In the genomic region with DNA sequence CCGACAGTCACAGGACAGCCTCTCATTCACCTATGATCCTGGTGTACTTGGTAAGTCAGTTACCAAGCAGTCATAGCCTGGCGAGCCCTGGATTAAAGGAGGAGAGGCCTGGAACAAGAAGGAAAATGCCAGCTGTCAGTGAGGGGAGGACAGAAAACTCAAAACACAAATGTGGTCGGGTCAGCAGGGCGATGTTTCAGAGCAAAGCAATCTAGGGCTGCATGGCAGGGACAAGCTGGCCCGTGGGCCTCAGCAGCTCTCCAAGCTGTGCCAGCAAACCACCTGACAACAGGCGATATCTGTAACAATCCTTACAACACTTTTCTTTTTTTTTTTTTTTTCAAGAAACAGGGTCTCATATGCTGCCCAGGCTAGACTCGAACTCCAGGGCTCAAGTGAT, we compare ENCODE assay signal across 26 cellular contexts. TPM values are rescaled to one million over a fixed set of nuclear protein-coding genes. Genes with fewer than 3 reads are reported as not detected.
"Had no signal": no experiment of that assay in that cellular context is flagged by ENCODE, and none has a peak within 500 bp of the region (broad histone marks: within the 10 kb centered on the region; RNA-seq: fewer than 3 reads in every experiment).

No MANE protein-coding gene starts in this region.

- H3K27ac Mint-ChIP-seq: naive thymus-derived CD4-positive, alpha-beta T cell; stimulated activated naive B cell treated with anti-CD40 and anti-IgM and Interleukin-4, amounts not matched to agents 10 μg/mL and 1 μg/mL and 100 μg/mL, for 72 hours had no signal

- H3K27me3 ChIP-seq: heart left ventricle, neutrophil, ovary had no signal

- H3K27me3 Mint-ChIP-seq: naive thymus-derived CD4-positive, alpha-beta T cell; stimulated activated naive B cell treated with anti-CD40 and anti-IgM and Interleukin-4, amounts not matched to agents 10 μg/mL and 1 μg/mL and 100 μg/mL, for 72 hours; stimulated activated naive CD8-positive, alpha-beta T cell treated with anti-CD3 and anti-CD28 coated beads, Interleukin-15, amount 100 ng/mL, for 72 hours had no signal

- H3K27ac ChIP-seq: coronary artery, heart left ventricle, neutrophil, ovary, thoracic aorta had no signal

- H3K36me3 Mint-ChIP-seq: naive thymus-derived CD4-positive, alpha-beta T cell; stimulated activated naive B cell treated with anti-CD40 and anti-IgM and Interleukin-4, amounts not matched to agents 10 μg/mL and 1 μg/mL and 100 μg/mL, for 72 hours had no signal

- H3K4me3 ChIP-seq: coronary artery, heart left ventricle, lung, ovary, thoracic aorta had no signal

- H3K4me3 Mint-ChIP-seq: naive thymus-derived CD4-positive, alpha-beta T cell; stimulated activated naive B cell treated with anti-CD40 and anti-IgM and Interleukin-4, amounts not matched to agents 10 μg/mL and 1 μg/mL and 100 μg/mL, for 72 hours; stimulated activated naive CD8-positive, alpha-beta T cell treated with anti-CD3 and anti-CD28 coated beads, Interleukin-15, amount 100 ng/mL, for 72 hours had no signal

- H3K36me3 ChIP-seq: heart left ventricle, neutrophil, ovary, thoracic aorta had no signal

- H3K9me3 ChIP-seq: heart left ventricle, neutrophil, ovary, thoracic aorta had no signal

- H3K9me3 Mint-ChIP-seq: naive thymus-derived CD4-positive, alpha-beta T cell; stimulated activated naive CD8-positive, alpha-beta T cell treated with anti-CD3 and anti-CD28 coated beads, Interleukin-15, amount 100 ng/mL, for 72 hours had no signal

- ATAC-seq: heart left ventricle; left colon; left ventricle myocardium superior; naive thymus-derived CD4-positive, alpha-beta T cell; right cardiac atrium; stimulated activated naive B cell treated with anti-CD40 and anti-IgM and Interleukin-4, amounts not matched to agents 10 μg/mL and 1 μg/mL and 100 μg/mL, for 72 hours; stimulated activated naive CD8-positive, alpha-beta T cell treated with anti-CD3 and anti-CD28 coated beads, Interleukin-15, amount 100 ng/mL, for 72 hours had no signal

- H3K4me1 Mint-ChIP-seq: naive thymus-derived CD4-positive, alpha-beta T cell; stimulated activated naive CD8-positive, alpha-beta T cell treated with anti-CD3 and anti-CD28 coated beads, Interleukin-15, amount 100 ng/mL, for 72 hours had no signal

- DNase-seq: effector CD4-positive, alpha-beta T cell; foreskin melanocyte; heart left ventricle; hippocampal formation; left colon; left ventricle myocardium superior; mesenchymal stem cell; midbrain; naive thymus-derived CD4-positive, alpha-beta T cell; ovary; right cardiac atrium; stimulated activated CD4-positive, alpha-beta T cell treated with anti-CD3 and anti-CD28 coated beads, Interleukin-2, amount 100 ng/mL, for 24 hours; stimulated activated CD4-positive, alpha-beta T cell treated with anti-CD3 and anti-CD28 coated beads, Interleukin-4, amount 100 ng/mL, for 4 hours; stimulated activated naive B cell treated with anti-CD40 and anti-IgM and Interleukin-4, amounts not matched to agents 10 μg/mL and 1 μg/mL and 100 μg/mL, for 72 hours; stimulated activated naive CD8-positive, alpha-beta T cell treated with anti-CD3 and anti-CD28 coated beads, Interleukin-15, amount 100 ng/mL, for 72 hours; trophoblast cell had no signal

RNA-seq across cellular contexts. Expression of gene OVOL2, which starts 48.6 kb away (rescaled TPM):
- total RNA-seq: chondrocyte; dermis microvascular lymphatic vessel endothelial cell; heart left ventricle; left ventricle myocardium superior; naive thymus-derived CD4-positive, alpha-beta T cell; posterior vena cava; right cardiac atrium; skeletal muscle tissue; subcutaneous adipose tissue had no signal
- polyA plus RNA-seq: heart left ventricle; naive thymus-derived CD4-positive, alpha-beta T cell; neural cell; ovary; right cardiac atrium had no signal
